In genomic region chr19:5452594-5453565, GRCh38 we compare ENCODE assay signal across 12 cellular contexts. TPM values are rescaled to one million over a fixed set of nuclear protein-coding genes. Genes with fewer than 3 reads are reported as not detected.
DNase-seq lines count a peak whose midpoint lies in the region; ATAC-seq and TF ChIP-seq lines count a peak whose summit lies in the region.
"Had no signal": no experiment of that assay in that cellular context is flagged by ENCODE, and none has a peak within 500 bp of the region (broad histone marks: within the 10 kb centered on the region; RNA-seq: fewer than 3 reads in every experiment).

No MANE protein-coding gene starts in this region.

- in situ Hi-C loops in KBM-7 (cut with MboI; ENCODE audit: low pct_unique_long_range_greater_than_20kb, low sequenced_read_pairs) = no loop called here

- ATAC-seq in GM19463 (IDR thresholded peaks at IDR 0.05; ENCODE audit: unreplicated experiment) (no peak), mucosa of descending colon (no peak), T-helper 17 cell (no peak)

- H3K4me1 ChIP-seq in mucosa of descending colon (ENCODE audit: low read depth) = no peaks in the 10 kb centered on the region
- H3K4me1 ChIP-seq: HAP-1 had no signal

- no peak overlapping the region for H3K4me3 Mint-ChIP-seq in T-helper 17 cell

- H3K27me3 Mint-ChIP-seq in T-helper 17 cell = peaks cover 33% of the 10 kb centered on the region

- no peaks in the 10 kb centered on the region for H3K36me3 ChIP-seq in mucosa of descending colon (ENCODE audit: low read depth)
- H3K36me3 ChIP-seq: cardiac muscle cell, HAP-1, neutrophil had no signal

- peak; percentile 47 for DNase-seq in NCI-H2227 (lab: John Stamatoyannopoulos, UW; ENCODE audit: unreplicated experiment)
- no peak for DNase-seq in NCI-H2227 treated with DMSO at 0.1 percent for 48 hours (lab: John Stamatoyannopoulos, UW)
- peak; percentile 15 for DNase-seq in KBM-7
- DNase-seq in SW480 (ENCODE audit: low spot score) = peak; percentile 48
- peak; percentile 13 to 26 for DNase-seq in lung microvascular endothelial cell (ENCODE audit: low read depth in 2 of 2)
- DNase-seq in mucosa of descending colon = no peak
- DNase-seq in T-helper 17 cell = no peak
- DNase-seq: stimulated activated CD4-positive, alpha-beta T cell treated with anti-CD3 and anti-CD28 coated beads, Interleukin-15, amount 100 ng/mL, for 24 hours had no signal

- H3K27ac Mint-ChIP-seq in T-helper 17 cell = no peak overlapping the region

- H3K36me3 Mint-ChIP-seq in T-helper 17 cell (ENCODE audit: low read depth) = peaks cover 2% of the 10 kb centered on the region

- no peaks in the 10 kb centered on the region for H3K4me1 Mint-ChIP-seq in T-helper 17 cell

- peaks cover 3% of the 10 kb centered on the region for H3K9me3 ChIP-seq in mucosa of descending colon
- no peaks in the 10 kb centered on the region for H3K9me3 ChIP-seq in T-helper 17 cell (ENCODE audit: control insufficient read depth, low read length, poor library complexity, severe bottlenecking)
- H3K9me3 ChIP-seq: HAP-1, neutrophil had no signal

- TF ChIP-seq CTCF in mucosa of descending colon (IDR thresholded peaks at IDR 0.05) = no peak

- intact Hi-C loops in mucosa of descending colon (cut with DNase I, micrococcal nuclease) = no loop called here

- no peak overlapping the region for H3K4me3 ChIP-seq in mucosa of descending colon
- H3K4me3 ChIP-seq: cardiac muscle cell, HAP-1 had no signal

RNA-seq across cellular contexts. Expression of gene ZNRF4, which starts 2.3 kb away (rescaled TPM):
- total RNA-seq in lung microvascular endothelial cell (not detected in 2 replicates), mucosa of descending colon (not detected), T-helper 17 cell (not detected)
- total RNA-seq: cardiac muscle cell had no signal

Comparison
In these comparisons a context has a peak if more than half of its experiments do, and no peak if none do; other contexts are left out.
1. DNase-seq: peak in NCI-H2227 (single experiment), KBM-7 (single experiment), SW480 (single experiment) and lung microvascular endothelial cell (2 of 2); none in NCI-H2227 treated with DMSO at 0.1 percent for 48 hours (single experiment), mucosa of descending colon (0 of 3) and T-helper 17 cell (0 of 3).